In genomic region chr3:50303038-50303815, GRCh38 we compare ENCODE assay signal across 10 cellular contexts. TPM values are rescaled to one million over a fixed set of nuclear protein-coding genes. Genes with fewer than 3 reads are reported as not detected.
A peak's percentile ranks its signal among the peaks of the same experiment; 100 is the strongest.
DNase-seq lines count a peak whose midpoint lies in the region; ATAC-seq and TF ChIP-seq lines count a peak whose summit lies in the region.
"Had no signal": no experiment of that assay in that cellular context is flagged by ENCODE, and none has a peak within 500 bp of the region (broad histone marks: within the 10 kb centered on the region; RNA-seq: fewer than 3 reads in every experiment).

TSS of gene HYAL1 (minus strand) at chr3:50303574. CDS start at chr3:50302956, 618 bp downstream.

- H3K4me3 Mint-ChIP-seq in naive thymus-derived CD4-positive, alpha-beta T cell: no peak within 1 kb of the TSS
- H3K4me3 Mint-ChIP-seq in activated CD8-positive, alpha-beta memory T cell treated with anti-CD3 and anti-CD28 coated beads, Interleukin-2, amount 10 ng/mL, durations not matched to agents 7 days and 5 days: no peak within 1 kb of the TSS

- H3K27ac Mint-ChIP-seq in naive thymus-derived CD4-positive, alpha-beta T cell: peak within 1 kb of the TSS in 2 of 9 donors; percentile 51 to 83
- no peak within 1 kb of the TSS for H3K27ac Mint-ChIP-seq in activated CD8-positive, alpha-beta memory T cell treated with anti-CD3 and anti-CD28 coated beads, Interleukin-2, amount 10 ng/mL, durations not matched to agents 7 days and 5 days

- peak; percentile 86 for DNase-seq in ELF-1 (ENCODE audit: low read depth, low spot score)
- DNase-seq in UCSD-AML1 (lab: John Stamatoyannopoulos, UW; ENCODE audit: unreplicated experiment): peak; percentile 35
- DNase-seq in glomerular visceral epithelial cell (ENCODE audit: extremely low spot score): peak; percentile 57
- no peak for DNase-seq in omental fat pad (ENCODE audit: low spot score)
- DNase-seq in AG20443 (ENCODE audit: low spot score): no peak
- DNase-seq in naive thymus-derived CD4-positive, alpha-beta T cell: no peak
- DNase-seq in DMS153 treated with DMSO at 0.1 percent for 48 hours (lab: John Stamatoyannopoulos, UW; ENCODE audit: unreplicated experiment): no peak
- no peak for DNase-seq in activated CD8-positive, alpha-beta memory T cell treated with anti-CD3 and anti-CD28 coated beads, Interleukin-2, amount 10 ng/mL, durations not matched to agents 7 days and 5 days
- DNase-seq: NCI-H2171 treated with DMSO at 0.1 percent for 48 hours had no signal

- H3K27me3 ChIP-seq in naive thymus-derived CD4-positive, alpha-beta T cell (ENCODE audit: control insufficient read depth in 2 of 2, insufficient read depth in 2 of 2, low read length in 2 of 2): no peaks in the 10 kb centered on the region

- peaks cover 0 to 2% (median 0%) of the 10 kb centered on the region in 5 donors for H3K36me3 Mint-ChIP-seq in naive thymus-derived CD4-positive, alpha-beta T cell
- H3K36me3 Mint-ChIP-seq in activated CD8-positive, alpha-beta memory T cell treated with anti-CD3 and anti-CD28 coated beads, Interleukin-2, amount 10 ng/mL, durations not matched to agents 7 days and 5 days: peaks cover under 1% of the 10 kb centered on the region

- CTCF ChIA-PET in naive thymus-derived CD4-positive, alpha-beta T cell (lab: Charles Lee): no interaction called here
- CTCF ChIA-PET in activated CD8-positive, alpha-beta memory T cell treated with anti-CD3 and anti-CD28 coated beads, Interleukin-2, amount 10 ng/mL, durations not matched to agents 7 days and 5 days (lab: Charles Lee): interaction anchor here (17.4 kb wide), 1 partner anchor 18 kb away, joined by 266 read pairs; the partner anchor contains the start of genes HYAL2 and TUSC2

- H3K4me1 Mint-ChIP-seq in naive thymus-derived CD4-positive, alpha-beta T cell: peaks cover 9 to 22% (median 17%) of the 10 kb centered on the region in 7 donors
- H3K4me1 Mint-ChIP-seq in activated CD8-positive, alpha-beta memory T cell treated with anti-CD3 and anti-CD28 coated beads, Interleukin-2, amount 10 ng/mL, durations not matched to agents 7 days and 5 days: peaks cover 18% of the 10 kb centered on the region

- no peak for ATAC-seq in omental fat pad (ENCODE audit: low FRiP score)
- ATAC-seq in naive thymus-derived CD4-positive, alpha-beta T cell: no peak
- no peak for ATAC-seq in activated CD8-positive, alpha-beta memory T cell treated with anti-CD3 and anti-CD28 coated beads, Interleukin-2, amount 10 ng/mL, durations not matched to agents 7 days and 5 days

- POLR2A ChIA-PET in naive thymus-derived CD4-positive, alpha-beta T cell (lab: Charles Lee): interaction anchor here (1.0 to 1.2 kb wide), 2 partner anchors 10 to 34 kb away, joined by 3 read pairs; no protein-coding TSS in a partner anchor

- no peak within 1 kb of the TSS for H3K27ac ChIP-seq in naive thymus-derived CD4-positive, alpha-beta T cell (ENCODE audit: low read depth, low read length)

- no peaks in the 10 kb centered on the region for H3K27me3 Mint-ChIP-seq in naive thymus-derived CD4-positive, alpha-beta T cell
- no peaks in the 10 kb centered on the region for H3K27me3 Mint-ChIP-seq in activated CD8-positive, alpha-beta memory T cell treated with anti-CD3 and anti-CD28 coated beads, Interleukin-2, amount 10 ng/mL, durations not matched to agents 7 days and 5 days

- no peak within 1 kb of the TSS for H3K4me3 ChIP-seq in naive thymus-derived CD4-positive, alpha-beta T cell (ENCODE audit: low read length)

- H3K4me1 ChIP-seq in naive thymus-derived CD4-positive, alpha-beta T cell (ENCODE audit: control insufficient read depth in 2 of 2, insufficient read depth in 2 of 2, low read length in 2 of 2): peaks cover 13 to 16% of the 10 kb centered on the region in 2 donors

- intact Hi-C loops in naive thymus-derived CD4-positive, alpha-beta T cell (cut with micrococcal nuclease): no loop called here

- H3K9me3 Mint-ChIP-seq in naive thymus-derived CD4-positive, alpha-beta T cell: peaks cover 0 to 3% (median 0%) of the 10 kb centered on the region in 11 donors
- no peaks in the 10 kb centered on the region for H3K9me3 Mint-ChIP-seq in activated CD8-positive, alpha-beta memory T cell treated with anti-CD3 and anti-CD28 coated beads, Interleukin-2, amount 10 ng/mL, durations not matched to agents 7 days and 5 days (ENCODE audit: low read depth)

- TF ChIP-seq CTCF in omental fat pad (IDR thresholded peaks at IDR 0.05): no peak

- H3K9me3 ChIP-seq in naive thymus-derived CD4-positive, alpha-beta T cell (ENCODE audit: control insufficient read depth in 2 of 3, low read length in 3 of 3): no peaks in the 10 kb centered on the region

- no peaks in the 10 kb centered on the region for H3K36me3 ChIP-seq in naive thymus-derived CD4-positive, alpha-beta T cell (ENCODE audit: control insufficient read depth in 2 of 3, insufficient read depth in 3 of 3, low read length in 3 of 3)

RNA-seq across cellular contexts. Expression of gene HYAL1, which starts in this region (rescaled TPM):
- 10 to 100 TPM in 3 of 4 donors, 1 to 10 TPM in 1; 6.8 to 32.3 (median 14.6) TPM for total RNA-seq in omental fat pad
- under 1 TPM in 4 of 5 experiments, not detected in 1; 0.22 to 0.51 (median 0.28) TPM for total RNA-seq in naive thymus-derived CD4-positive, alpha-beta T cell
- polyA plus RNA-seq in naive thymus-derived CD4-positive, alpha-beta T cell: under 1 TPM; 0.12 to 0.41 TPM
- total RNA-seq in activated CD8-positive, alpha-beta memory T cell treated with anti-CD3 and anti-CD28 coated beads, Interleukin-2, amount 10 ng/mL, durations not matched to agents 7 days and 5 days: under 1 TPM; 0.14 to 0.15 TPM
- total RNA-seq: mononuclear cell had no signal

Comparison
In these comparisons a context has a peak if more than half of its experiments do, and no peak if none do; other contexts are left out.
1. RNA of gene HYAL1 (total RNA-seq): 6.8 to 32.3 TPM in omental fat pad; 0.22 to 0.51 TPM in naive thymus-derived CD4-positive, alpha-beta T cell and 0.14 to 0.15 TPM in activated CD8-positive, alpha-beta memory T cell treated with anti-CD3 and anti-CD28 coated beads, Interleukin-2, amount 10 ng/mL, durations not matched to agents 7 days and 5 days; every median in the first group is over 4 times any median in the second.
2. DNase-seq: peak in ELF-1 (single experiment), UCSD-AML1 (single experiment) and glomerular visceral epithelial cell (single experiment); none in omental fat pad (single experiment), AG20443 (single experiment), naive thymus-derived CD4-positive, alpha-beta T cell (0 of 9), DMS153 treated with DMSO at 0.1 percent for 48 hours (single experiment) and activated CD8-positive, alpha-beta memory T cell treated with anti-CD3 and anti-CD28 coated beads, Interleukin-2, amount 10 ng/mL, durations not matched to agents 7 days and 5 days (single experiment).